ENCODE assay signal across 22 cellular contexts in genomic region chr10:61890881-61891409, GRCh38.
"Had no signal": no experiment of that assay in that cellular context is flagged by ENCODE, and none has a peak within 500 bp of the region (broad histone marks: within the 10 kb centered on the region; RNA-seq: fewer than 3 reads in every experiment).

No MANE protein-coding gene starts in this region.

- ATAC-seq: gastroesophageal sphincter; heart left ventricle; left cardiac atrium; left lung; naive thymus-derived CD8-positive, alpha-beta T cell; psoas muscle; right cardiac atrium; stimulated activated memory B cell treated with anti-CD40 and anti-IgM and Interleukin-4, amounts not matched to agents 10 μg/mL and 1 μg/mL and 100 μg/mL, for 72 hours; stimulated activated naive CD8-positive, alpha-beta T cell treated with anti-CD3 and anti-CD28 coated beads, Interleukin-15, Interleukin-2, amounts not matched to agents 100 U/mL and 50 U/mL, for 24 hours had no signal

- H2AFZ ChIP-seq: hepatocyte had no signal

- H3K9me3 Mint-ChIP-seq: dendritic cell treated with granulocyte-macrophage colony-stimulating factor and Interleukin-4, amounts not matched to agents 40 ng/mL and 50 ng/mL, for 4 days; naive thymus-derived CD8-positive, alpha-beta T cell; nephron progenitor cell; stimulated activated memory B cell treated with anti-CD40 and anti-IgM and Interleukin-4, amounts not matched to agents 10 μg/mL and 1 μg/mL and 100 μg/mL, for 72 hours had no signal

- H3K27me3 Mint-ChIP-seq: dendritic cell treated with granulocyte-macrophage colony-stimulating factor and Interleukin-4, amounts not matched to agents 40 ng/mL and 50 ng/mL, for 4 days; stimulated activated memory B cell treated with anti-CD40 and anti-IgM and Interleukin-4, amounts not matched to agents 10 μg/mL and 1 μg/mL and 100 μg/mL, for 72 hours had no signal

- H3K4me1 Mint-ChIP-seq: naive thymus-derived CD8-positive, alpha-beta T cell; stimulated activated memory B cell treated with anti-CD40 and anti-IgM and Interleukin-4, amounts not matched to agents 10 μg/mL and 1 μg/mL and 100 μg/mL, for 72 hours had no signal

- H3K27ac ChIP-seq: colonic mucosa, gastroesophageal sphincter, heart left ventricle, hepatocyte, left lung, psoas muscle, sigmoid colon, thoracic aorta, tibial nerve, upper lobe of left lung had no signal

- H3K9me3 ChIP-seq: colonic mucosa, gastroesophageal sphincter, heart left ventricle, left lung, psoas muscle, sigmoid colon, thoracic aorta, tibial nerve, upper lobe of left lung had no signal

- H3K4me3 Mint-ChIP-seq: dendritic cell treated with granulocyte-macrophage colony-stimulating factor and Interleukin-4, amounts not matched to agents 40 ng/mL and 50 ng/mL, for 4 days; naive thymus-derived CD8-positive, alpha-beta T cell; nephron progenitor cell; stimulated activated memory B cell treated with anti-CD40 and anti-IgM and Interleukin-4, amounts not matched to agents 10 μg/mL and 1 μg/mL and 100 μg/mL, for 72 hours had no signal

- H3K27me3 ChIP-seq: colonic mucosa, gastroesophageal sphincter, heart left ventricle, hepatocyte, left lung, sigmoid colon, tibial nerve, upper lobe of left lung had no signal

- H3K27ac Mint-ChIP-seq: dendritic cell treated with granulocyte-macrophage colony-stimulating factor and Interleukin-4, amounts not matched to agents 40 ng/mL and 50 ng/mL, for 4 days; naive thymus-derived CD8-positive, alpha-beta T cell; nephron progenitor cell; stimulated activated memory B cell treated with anti-CD40 and anti-IgM and Interleukin-4, amounts not matched to agents 10 μg/mL and 1 μg/mL and 100 μg/mL, for 72 hours had no signal

- H3K4me2 ChIP-seq: hepatocyte had no signal

- DNase-seq: colonic mucosa; effector CD8-positive, alpha-beta T cell; heart left ventricle; left cardiac atrium; left lung; naive thymus-derived CD8-positive, alpha-beta T cell; nephron progenitor cell; nucleus accumbens; posterior cingulate gyrus; psoas muscle; right cardiac atrium; sigmoid colon; stimulated activated CD4-positive, alpha-beta T cell treated with anti-CD3 and anti-CD28 coated beads, Interleukin-2, amount 100 ng/mL, for 24 hours; stimulated activated CD4-positive, alpha-beta T cell treated with anti-CD3 and anti-CD28 coated beads, Interleukin-4, amount 100 ng/mL, for 24 hours; stimulated activated naive CD8-positive, alpha-beta T cell treated with anti-CD3 and anti-CD28 coated beads, Interleukin-15, Interleukin-2, amounts not matched to agents 100 U/mL and 50 U/mL, for 24 hours; upper lobe of left lung had no signal

- H3K4me3 ChIP-seq: colonic mucosa, gastroesophageal sphincter, heart left ventricle, hepatocyte, left lung, psoas muscle, sigmoid colon, thoracic aorta, tibial nerve, upper lobe of left lung had no signal

- H3K4me1 ChIP-seq: colonic mucosa, gastroesophageal sphincter, left lung, tibial nerve, upper lobe of left lung had no signal

- H3K79me2 ChIP-seq: hepatocyte had no signal

- H3K36me3 Mint-ChIP-seq: naive thymus-derived CD8-positive, alpha-beta T cell; stimulated activated memory B cell treated with anti-CD40 and anti-IgM and Interleukin-4, amounts not matched to agents 10 μg/mL and 1 μg/mL and 100 μg/mL, for 72 hours had no signal

- H3K36me3 ChIP-seq: colonic mucosa, gastroesophageal sphincter, heart left ventricle, left lung, sigmoid colon, thoracic aorta, tibial nerve, upper lobe of left lung had no signal
